In the genomic region with DNA sequence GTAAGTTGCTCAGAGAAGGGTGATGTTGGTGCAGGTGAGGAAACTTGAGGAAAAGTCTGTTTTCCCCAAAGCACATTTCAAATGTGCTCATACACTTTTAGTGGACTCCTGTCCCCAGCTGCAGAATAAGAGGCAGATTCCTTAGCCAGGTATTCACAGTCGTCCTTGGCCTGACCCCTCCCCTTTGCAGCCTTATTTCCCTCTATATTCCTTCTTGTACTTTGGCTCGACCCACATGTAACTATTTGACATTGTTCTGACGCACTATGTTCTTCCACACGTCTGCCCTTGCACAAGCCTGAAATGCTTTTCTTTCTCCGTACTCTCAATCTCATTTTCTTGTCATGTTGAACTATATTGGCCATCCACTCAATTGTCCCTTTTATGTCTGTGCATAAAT, we compare ENCODE assay signal across 22 cellular contexts.
"Had no signal": no experiment of that assay in that cellular context is flagged by ENCODE, and none has a peak within 500 bp of the region (broad histone marks: within the 10 kb centered on the region; RNA-seq: fewer than 3 reads in every experiment).

No MANE protein-coding gene starts in this region.

- H3K27ac ChIP-seq: SJSA1, SK-N-MC had no signal

- DNase-seq: Karpas-422, KG1, MG63, NCI-H1092, NCI-H1105 treated with DMSO at 0.1 percent for 48 hours, NCI-H1417 treated with DMSO at 0.1 percent for 48 hours, NCI-H146, NCI-H1694 treated with DMSO at 0.1 percent for 48 hours, NCI-H2029, NCI-H2081 treated with DMSO at 0.1 percent for 48 hours, NCI-H2171, NCI-H226, NCI-H446, NCI-H510A, NCI-H524 treated with DMSO at 0.1 percent for 48 hours, NCI-H69, NCI-H774, Right ventricle myocardium superior, RPMI8226, SIG-M5 had no signal

- H3K36me3 ChIP-seq: MG63, SJSA1 had no signal

- H3K27me3 ChIP-seq: MG63, SJSA1 had no signal

- H3K9me3 ChIP-seq: SJSA1 had no signal

- H3K4me3 ChIP-seq: MG63, SJSA1, SK-N-MC had no signal
